ENCODE assay signal across 18 cellular contexts in the genomic region with DNA sequence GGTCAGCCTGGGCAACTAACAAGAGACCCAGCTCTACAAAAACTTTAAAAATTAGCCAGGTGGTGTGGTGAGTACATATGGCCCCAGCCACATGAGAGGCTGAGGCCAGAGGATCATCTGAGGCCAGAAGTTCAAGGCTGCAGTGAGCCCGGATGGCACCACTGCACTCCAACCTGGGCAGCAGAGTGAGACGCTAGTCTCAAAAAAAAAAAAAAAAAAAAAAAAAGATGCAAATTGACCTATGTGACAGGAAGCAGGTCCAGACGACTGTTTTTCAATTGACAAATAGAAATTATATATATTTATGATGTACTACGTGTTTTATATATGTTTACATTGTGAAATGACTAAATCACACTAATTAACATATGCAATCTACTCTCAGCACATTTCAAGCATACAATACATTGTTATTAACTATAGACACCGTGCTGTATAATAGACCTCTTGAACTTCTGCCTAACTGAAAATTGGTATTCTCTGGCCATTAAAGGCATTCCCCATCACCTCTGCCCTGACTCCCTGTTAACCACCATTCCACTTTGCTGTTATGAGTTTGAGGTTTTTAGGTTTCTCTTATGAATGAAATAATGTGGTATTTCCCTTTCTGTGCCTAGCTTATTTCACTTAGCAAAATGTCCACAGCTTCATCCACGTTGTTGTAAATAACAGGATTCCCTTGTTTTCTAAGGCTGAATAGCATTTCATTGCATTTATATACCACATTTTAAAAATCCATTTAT. TPM values are rescaled to one million over a fixed set of nuclear protein-coding genes. Genes with fewer than 3 reads are reported as not detected.
DNase-seq lines count a peak whose midpoint lies in the region; ATAC-seq and TF ChIP-seq lines count a peak whose summit lies in the region.
"Had no signal": no experiment of that assay in that cellular context is flagged by ENCODE, and none has a peak within 500 bp of the region (broad histone marks: within the 10 kb centered on the region; RNA-seq: fewer than 3 reads in every experiment).

No MANE protein-coding gene starts in this region.

- peaks cover 57% of the 10 kb centered on the region for H3K4me1 ChIP-seq in CD8-positive, alpha-beta T cell (ENCODE audit: insufficient read depth, low read length)

- DNase-seq in activated CD8-positive, alpha-beta memory T cell treated with anti-CD3 and anti-CD28 coated beads, Interleukin-2, amount 10 ng/mL, durations not matched to agents 7 days and 5 days: no peak
- DNase-seq in activated CD8-positive, alpha-beta memory T cell treated with anti-CD3 and anti-CD28 coated beads, Interleukin-2, amount 50 U/mL, for 48 hours: no peak
- no peak for DNase-seq in CD8-positive, alpha-beta T cell
- peak; percentile 48 for DNase-seq in NCI-H69 (lab: John Stamatoyannopoulos, UW)
- no peak for DNase-seq in memory B cell (ENCODE audit: low spot score in 2 of 2)
- DNase-seq in 8988T: no peak
- no peak for DNase-seq in NCI-H510A (lab: John Stamatoyannopoulos, UW)
- DNase-seq in stimulated activated CD4-positive, alpha-beta T cell treated with anti-CD3 and anti-CD28 coated beads, Interleukin-2, amount 100 ng/mL, for 48 hours: no peak
- DNase-seq: DMS79 treated with DMSO at 0.1 percent for 48 hours, GDM1, GOT3, NCI-H1105 treated with DMSO at 0.1 percent for 48 hours, NCI-H1694 treated with DMSO at 0.1 percent for 48 hours, NCI-H226, NCI-H526, SHP77, SK-N-SH had no signal

- no peak for TF ChIP-seq CTCF in CD8-positive, alpha-beta T cell (IDR thresholded peaks at IDR 0.05)

- H3K27me3 Mint-ChIP-seq in activated CD8-positive, alpha-beta memory T cell treated with anti-CD3 and anti-CD28 coated beads, Interleukin-2, amount 10 ng/mL, durations not matched to agents 7 days and 5 days: no peaks in the 10 kb centered on the region
- H3K27me3 Mint-ChIP-seq in CD8-positive, alpha-beta T cell (ENCODE audit: low read depth): no peaks in the 10 kb centered on the region
- H3K27me3 Mint-ChIP-seq in memory B cell: no peaks in the 10 kb centered on the region

- CTCF ChIA-PET in activated CD8-positive, alpha-beta memory T cell treated with anti-CD3 and anti-CD28 coated beads, Interleukin-2, amount 10 ng/mL, durations not matched to agents 7 days and 5 days (lab: Charles Lee): no interaction called here
- CTCF ChIA-PET in CD8-positive, alpha-beta T cell (lab: Charles Lee): no interaction called here

- intact Hi-C loops in CD8-positive, alpha-beta T cell (cut with DNase I, micrococcal nuclease): no loop called here

- no peaks in the 10 kb centered on the region for H3K36me3 ChIP-seq in CD8-positive, alpha-beta T cell (ENCODE audit: insufficient read depth, low read length)

- no peaks in the 10 kb centered on the region for H3K27me3 ChIP-seq in CD8-positive, alpha-beta T cell (ENCODE audit: insufficient read depth, low read length)

- POLR2A ChIA-PET in CD8-positive, alpha-beta T cell (lab: Charles Lee): no interaction called here

- no peaks in the 10 kb centered on the region for H3K9me3 Mint-ChIP-seq in activated CD8-positive, alpha-beta memory T cell treated with anti-CD3 and anti-CD28 coated beads, Interleukin-2, amount 10 ng/mL, durations not matched to agents 7 days and 5 days (ENCODE audit: low read depth)
- no peaks in the 10 kb centered on the region for H3K9me3 Mint-ChIP-seq in CD8-positive, alpha-beta T cell
- H3K9me3 Mint-ChIP-seq in memory B cell: no peaks in the 10 kb centered on the region

- H3K4me3 ChIP-seq in CD8-positive, alpha-beta T cell (ENCODE audit: low read depth, low read length): no peak overlapping the region
- H3K4me3 ChIP-seq: A549 had no signal

- H3K9me3 ChIP-seq in CD8-positive, alpha-beta T cell (ENCODE audit: low read length): no peaks in the 10 kb centered on the region
- H3K9me3 ChIP-seq: A549, SK-N-SH had no signal

- no peak overlapping the region for H3K27ac ChIP-seq in CD8-positive, alpha-beta T cell (ENCODE audit: low read depth, low read length)
- H3K27ac ChIP-seq: A549 had no signal

- peak overlapping the region; percentile 34 for H3K27ac Mint-ChIP-seq in activated CD8-positive, alpha-beta memory T cell treated with anti-CD3 and anti-CD28 coated beads, Interleukin-2, amount 10 ng/mL, durations not matched to agents 7 days and 5 days
- H3K27ac Mint-ChIP-seq in CD8-positive, alpha-beta T cell: peak overlapping the region; percentile 39
- H3K27ac Mint-ChIP-seq in memory B cell: no peak overlapping the region

- H3K36me3 Mint-ChIP-seq in activated CD8-positive, alpha-beta memory T cell treated with anti-CD3 and anti-CD28 coated beads, Interleukin-2, amount 10 ng/mL, durations not matched to agents 7 days and 5 days: peaks cover 9% of the 10 kb centered on the region
- H3K36me3 Mint-ChIP-seq in CD8-positive, alpha-beta T cell: peaks cover 9% of the 10 kb centered on the region
- no peaks in the 10 kb centered on the region for H3K36me3 Mint-ChIP-seq in memory B cell

- H3K4me1 Mint-ChIP-seq in activated CD8-positive, alpha-beta memory T cell treated with anti-CD3 and anti-CD28 coated beads, Interleukin-2, amount 10 ng/mL, durations not matched to agents 7 days and 5 days: peaks cover 79% of the 10 kb centered on the region
- peaks cover 64% of the 10 kb centered on the region for H3K4me1 Mint-ChIP-seq in CD8-positive, alpha-beta T cell (ENCODE audit: low read depth)
- H3K4me1 Mint-ChIP-seq in memory B cell: peaks cover 46% of the 10 kb centered on the region

- no peak overlapping the region for H3K4me3 Mint-ChIP-seq in activated CD8-positive, alpha-beta memory T cell treated with anti-CD3 and anti-CD28 coated beads, Interleukin-2, amount 10 ng/mL, durations not matched to agents 7 days and 5 days
- H3K4me3 Mint-ChIP-seq in CD8-positive, alpha-beta T cell: no peak overlapping the region
- H3K4me3 Mint-ChIP-seq in memory B cell: no peak overlapping the region

- ATAC-seq in activated CD8-positive, alpha-beta memory T cell treated with anti-CD3 and anti-CD28 coated beads, Interleukin-2, amount 10 ng/mL, durations not matched to agents 7 days and 5 days: no peak
- ATAC-seq in CD8-positive, alpha-beta T cell: no peak
- peak; percentile 35 for ATAC-seq in memory B cell (ENCODE audit: low read depth)
- ATAC-seq: A549 had no signal

RNA-seq across cellular contexts. Expression of gene MGAT4A, which starts 32.4 kb away (rescaled TPM):
- total RNA-seq in activated CD8-positive, alpha-beta memory T cell treated with anti-CD3 and anti-CD28 coated beads, Interleukin-2, amount 10 ng/mL, durations not matched to agents 7 days and 5 days: 10 to 100 TPM; 57.4 to 72.0 TPM
- total RNA-seq in CD8-positive, alpha-beta T cell: 100 to 1,000 TPM; 226 to 229 TPM
